18 cellular contexts compared by ENCODE assay signal in the genomic region with DNA sequence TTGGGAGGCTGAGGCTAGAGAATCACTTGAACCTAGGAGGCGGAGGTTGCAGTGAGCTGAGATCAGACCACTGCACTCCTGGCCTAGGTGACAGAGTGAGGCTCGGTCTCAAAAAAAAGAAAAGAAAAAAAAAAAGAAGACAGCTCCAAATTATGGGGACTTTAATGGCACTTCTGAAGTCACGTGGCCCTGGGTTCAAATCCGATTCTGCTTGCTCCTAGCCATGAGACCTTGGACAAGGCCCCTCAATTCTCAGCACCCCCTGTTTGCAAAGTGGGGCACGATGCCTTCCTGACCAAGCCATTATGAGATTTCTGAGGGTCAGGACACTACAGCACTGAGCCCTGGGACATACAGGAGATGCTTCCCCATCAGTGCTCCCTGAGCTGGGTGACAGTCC. TPM values are rescaled to one million over a fixed set of nuclear protein-coding genes. Genes with fewer than 3 reads are reported as not detected.
DNase-seq lines count a peak whose midpoint lies in the region; ATAC-seq and TF ChIP-seq lines count a peak whose summit lies in the region.
"Had no signal": no experiment of that assay in that cellular context is flagged by ENCODE, and none has a peak within 500 bp of the region (broad histone marks: within the 10 kb centered on the region; RNA-seq: fewer than 3 reads in every experiment).

No MANE protein-coding gene starts in this region.

- peak overlapping the region; percentile 58 for H3K4me3 Mint-ChIP-seq in CD8-positive, alpha-beta T cell
- H3K4me3 Mint-ChIP-seq in endodermal cell, result no peak overlapping the region
- H3K4me3 Mint-ChIP-seq in glutamatergic neuron (ENCODE audit: unreplicated experiment), result no peak overlapping the region
- H3K4me3 Mint-ChIP-seq: CD4-positive, CD25-positive, alpha-beta regulatory T cell had no signal

- no peak for TF ChIP-seq CTCF in CD8-positive, alpha-beta T cell (IDR thresholded peaks at IDR 0.05)
- TF ChIP-seq CTCF in RWPE1 (conservative IDR thresholded peaks at IDR 0.05; ENCODE audit: low read depth), result no peak
- no peak for TF ChIP-seq CTCF in endodermal cell (conservative IDR thresholded peaks at IDR 0.05)
- no peak for TF ChIP-seq CTCF in ovary (IDR thresholded peaks at IDR 0.05)
- no peak for TF ChIP-seq CTCF in glutamatergic neuron (IDR thresholded peaks at IDR 0.05; ENCODE audit: partially characterized antibody, unreplicated experiment)

- no peak for DNase-seq in CD8-positive, alpha-beta T cell
- DNase-seq in RWPE1 (ENCODE audit: low spot score) (no peak), endodermal cell (no peak), ovary (no peak), glutamatergic neuron (no peak), NCI-H2171 (lab: John Stamatoyannopoulos, UW) (no peak), SHP77 (lab: John Stamatoyannopoulos, UW) (no peak), NCI-H1436 (lab: John Stamatoyannopoulos, UW) (no peak)
- DNase-seq: activated T-cell treated with anti-CD3 and anti-CD28 coated beads, Interleukin-2, amount 50 U/mL, for 24 hours; body of pancreas; CD4-positive, CD25-positive, alpha-beta regulatory T cell; effector CD4-positive, alpha-beta T cell; foreskin keratinocyte; NCI-H1092; NCI-H2171 treated with DMSO at 0.1 percent for 48 hours; stimulated activated CD4-positive, alpha-beta T cell treated with anti-CD3 and anti-CD28 coated beads, Interleukin-2, amount 100 ng/mL, for 24 hours; stimulated activated CD8-positive, alpha-beta memory T cell treated with anti-CD3 and anti-CD28 coated beads, Interleukin-4, amount 100 ng/mL, for 48 hours had no signal

- intact Hi-C loops in CD8-positive, alpha-beta T cell (cut with DNase I, micrococcal nuclease), result no loop called here
- intact Hi-C loops in ovary (cut with DNase I), result no loop called here

- no peaks in the 10 kb centered on the region for H3K27me3 ChIP-seq in CD8-positive, alpha-beta T cell (ENCODE audit: insufficient read depth, low read length)
- H3K27me3 ChIP-seq in endodermal cell (ENCODE audit: control insufficient read depth, insufficient read depth, low read length, poor library complexity, severe bottlenecking) (no peaks in the 10 kb centered on the region), ovary (no peaks in the 10 kb centered on the region)
- H3K27me3 ChIP-seq: body of pancreas, foreskin keratinocyte had no signal

- H3K27ac ChIP-seq in CD8-positive, alpha-beta T cell (ENCODE audit: low read depth, low read length), result no peak overlapping the region
- H3K27ac ChIP-seq in RWPE1 (peak overlapping the region; percentile 71), endodermal cell (ENCODE audit: low read depth, low read length) (no peak overlapping the region), ovary (peak overlapping the region; percentile 83 to 93)
- H3K27ac ChIP-seq: foreskin keratinocyte, SK-N-MC had no signal

- POLR2A ChIA-PET in CD8-positive, alpha-beta T cell (lab: Charles Lee), result interaction anchor here (0.9 kb wide), 1 partner anchor 10 kb away, joined by 3 read pairs; no protein-coding TSS in a partner anchor
- POLR2A ChIA-PET in RWPE1 (lab: Yijun Ruan, JAX; ENCODE audit: low non-redundant PET), result interaction anchor here (0.6 kb wide), 1 partner anchor 408 kb away, joined by 3 read pairs; no protein-coding TSS in a partner anchor

- H3K27ac Mint-ChIP-seq in CD8-positive, alpha-beta T cell, result peak overlapping the region; percentile 60
- H3K27ac Mint-ChIP-seq in endodermal cell (peak overlapping the region; percentile 77), glutamatergic neuron (ENCODE audit: unreplicated experiment) (no peak overlapping the region)

- no peaks in the 10 kb centered on the region for H3K36me3 ChIP-seq in CD8-positive, alpha-beta T cell (ENCODE audit: insufficient read depth, low read length)
- H3K36me3 ChIP-seq in endodermal cell (ENCODE audit: control insufficient read depth, insufficient read depth, low read length), result no peaks in the 10 kb centered on the region
- H3K36me3 ChIP-seq in ovary, result no peaks in the 10 kb centered on the region

- peaks cover 2% of the 10 kb centered on the region for H3K36me3 Mint-ChIP-seq in CD8-positive, alpha-beta T cell
- H3K36me3 Mint-ChIP-seq in endodermal cell (ENCODE audit: low read depth), result no peaks in the 10 kb centered on the region
- H3K36me3 Mint-ChIP-seq in glutamatergic neuron (ENCODE audit: unreplicated experiment), result no peaks in the 10 kb centered on the region
- H3K36me3 Mint-ChIP-seq: CD4-positive, CD25-positive, alpha-beta regulatory T cell had no signal

- no peaks in the 10 kb centered on the region for H3K27me3 Mint-ChIP-seq in CD8-positive, alpha-beta T cell (ENCODE audit: low read depth)
- H3K27me3 Mint-ChIP-seq in endodermal cell (ENCODE audit: insufficient read depth) (no peaks in the 10 kb centered on the region), glutamatergic neuron (ENCODE audit: unreplicated experiment) (peaks cover 2% of the 10 kb centered on the region)
- H3K27me3 Mint-ChIP-seq: activated T-cell treated with anti-CD3 and anti-CD28 coated beads, Interleukin-2, amount 50 U/mL, for 24 hours had no signal

- no peak for ATAC-seq in CD8-positive, alpha-beta T cell
- ATAC-seq: body of pancreas, foreskin keratinocyte had no signal

- no peak overlapping the region for H3K9ac ChIP-seq in endodermal cell (ENCODE audit: extremely low read depth, low read length, poor library complexity, severe bottlenecking)

- no peak for TF ChIP-seq POLR2A in ovary (IDR thresholded peaks at IDR 0.05)

- no peak overlapping the region for H3K4me3 ChIP-seq in CD8-positive, alpha-beta T cell (ENCODE audit: low read depth, low read length)
- H3K4me3 ChIP-seq in endodermal cell (ENCODE audit: low read length) (no peak overlapping the region), ovary (no peak overlapping the region)
- H3K4me3 ChIP-seq: body of pancreas, SK-N-MC had no signal

- no peak for TF ChIP-seq EP300 in ovary (IDR thresholded peaks at IDR 0.05)

- WGBS in endodermal cell (ENCODE audit: insufficient coverage in 1 of 2, insufficient read length in 1 of 2), 2 experiments, result 92% methylated on average over 4 to 5 of the region's 5 CpGs
- WGBS in ovary, 3 donors, result 89 to 95% (median 91%) methylated on average over 5 of the region's 5 CpGs

- CTCF ChIA-PET in CD8-positive, alpha-beta T cell (lab: Charles Lee), result interaction anchor here (0.6 to 5.2 kb wide), 5 partner anchors 14 to 121 kb away, joined by 3 to 44 read pairs (median 3); partner anchors contain the start of genes CDK9 and TOR2A
- CTCF ChIA-PET in RWPE1 (lab: Yijun Ruan, JAX), result interaction anchor here (0.7 to 3.2 kb wide), 2 partner anchors 14 to 270 kb away, joined by 3 to 24 read pairs; no protein-coding TSS in a partner anchor

- H3K9me3 Mint-ChIP-seq in CD8-positive, alpha-beta T cell, result no peaks in the 10 kb centered on the region
- no peaks in the 10 kb centered on the region for H3K9me3 Mint-ChIP-seq in endodermal cell
- H3K9me3 Mint-ChIP-seq in glutamatergic neuron (ENCODE audit: unreplicated experiment), result peaks cover 3% of the 10 kb centered on the region
- H3K9me3 Mint-ChIP-seq: activated T-cell treated with anti-CD3 and anti-CD28 coated beads, Interleukin-2, amount 50 U/mL, for 24 hours had no signal

- no peaks in the 10 kb centered on the region for H3K9me3 ChIP-seq in CD8-positive, alpha-beta T cell (ENCODE audit: low read length)
- H3K9me3 ChIP-seq in endodermal cell (ENCODE audit: control insufficient read depth, low read length), result no peaks in the 10 kb centered on the region
- no peaks in the 10 kb centered on the region for H3K9me3 ChIP-seq in ovary
- H3K9me3 ChIP-seq: body of pancreas had no signal

- H3K4me1 Mint-ChIP-seq in CD8-positive, alpha-beta T cell (ENCODE audit: low read depth), result peaks cover 36% of the 10 kb centered on the region
- H3K4me1 Mint-ChIP-seq in endodermal cell (peaks cover 14% of the 10 kb centered on the region), glutamatergic neuron (ENCODE audit: low read depth, unreplicated experiment) (peaks cover 3% of the 10 kb centered on the region)

- H3K4me1 ChIP-seq in CD8-positive, alpha-beta T cell (ENCODE audit: insufficient read depth, low read length), result peaks cover 40% of the 10 kb centered on the region
- H3K4me1 ChIP-seq in endodermal cell (ENCODE audit: control insufficient read depth, insufficient read depth, low read length) (no peaks in the 10 kb centered on the region), ovary (ENCODE audit: insufficient read depth) (peaks cover 40% of the 10 kb centered on the region)
- H3K4me1 ChIP-seq: foreskin keratinocyte had no signal

RNA-seq across cellular contexts. Expression of gene ENG, which starts 1.1 kb away (rescaled TPM):
- 1 to 10 TPM; 2.6 to 3.0 TPM for total RNA-seq in CD8-positive, alpha-beta T cell
- 1 to 10 TPM; 2.2 to 2.4 TPM for total RNA-seq in endodermal cell
- 1.2 TPM for polyA plus RNA-seq in endodermal cell (2013, experiment 1 of 2)
- 0.95 TPM for polyA plus RNA-seq in endodermal cell (2013, experiment 2 of 2)
- 100 to 1,000 TPM in 5 of 7 donors, 10 to 100 TPM in 2; 59.7 to 298 (median 217) TPM for total RNA-seq in ovary
- polyA plus RNA-seq in ovary, result 100 to 1,000 TPM in 1 of 2 donors, 10 to 100 TPM in 1; 54.7 to 191 TPM
- not detected for total RNA-seq in glutamatergic neuron (ENCODE audit: unreplicated experiment)

RNA-seq across cellular contexts. Expression of gene AK1, which starts 22.0 kb away (rescaled TPM):
- total RNA-seq in CD8-positive, alpha-beta T cell, result 10 to 100 TPM; 34.8 to 35.2 TPM
- total RNA-seq in endodermal cell (10 to 100 TPM; 19.0 to 22.8 TPM), ovary (100 to 1,000 TPM in 6 of 7 donors, 10 to 100 TPM in 1; 30.9 to 174 (median 151) TPM), glutamatergic neuron (ENCODE audit: unreplicated experiment) (121 TPM)
- 58.2 TPM for polyA plus RNA-seq in endodermal cell (2013, experiment 1 of 2)
- 50.8 TPM for polyA plus RNA-seq in endodermal cell (2013, experiment 2 of 2)
- 10 to 100 TPM; 37.7 to 87.4 TPM for polyA plus RNA-seq in ovary

RNA-seq across cellular contexts. Expression of gene ST6GALNAC6, which starts 43.9 kb away (rescaled TPM):
- 10 to 100 TPM; 49.8 to 56.1 TPM for total RNA-seq in CD8-positive, alpha-beta T cell
- total RNA-seq in endodermal cell, result 10 to 100 TPM; 42.3 to 44.2 TPM
- polyA plus RNA-seq in endodermal cell (2013, experiment 1 of 2), result 25.4 TPM
- polyA plus RNA-seq in endodermal cell (2013, experiment 2 of 2), result 26.0 TPM
- 100 to 1,000 TPM in 5 of 7 donors, 10 to 100 TPM in 2; 58.5 to 141 (median 111) TPM for total RNA-seq in ovary
- polyA plus RNA-seq in ovary, result 100 to 1,000 TPM in 1 of 2 donors, 10 to 100 TPM in 1; 52.5 to 145 TPM
- 26.1 TPM for total RNA-seq in glutamatergic neuron (ENCODE audit: unreplicated experiment)

RNA-seq across cellular contexts. Expression of gene FPGS, which starts 52.8 kb away (rescaled TPM):
- 10 to 100 TPM; 91.9 to 95.3 TPM for total RNA-seq in CD8-positive, alpha-beta T cell
- total RNA-seq in endodermal cell, result 10 to 100 TPM; 75.2 to 76.4 TPM
- polyA plus RNA-seq in endodermal cell (2013, experiment 1 of 2), result 46.4 TPM
- 42.8 TPM for polyA plus RNA-seq in endodermal cell (2013, experiment 2 of 2)
- total RNA-seq in ovary, result 100 to 1,000 TPM; 111 to 209 (median 158) TPM
- polyA plus RNA-seq in ovary, result 100 to 1,000 TPM in 1 of 2 donors, 10 to 100 TPM in 1; 18.9 to 108 TPM
- 44.2 TPM for total RNA-seq in glutamatergic neuron (ENCODE audit: unreplicated experiment)

Comparison
In these comparisons a context has a peak if more than half of its experiments do, and no peak if none do; other contexts are left out.
1. H3K27ac ChIP-seq: peak in RWPE1 (single experiment) and ovary (2 of 2); none in CD8-positive, alpha-beta T cell (single experiment) and endodermal cell (single experiment).
2. RNA of gene ENG, which starts 1.1 kb away (total RNA-seq): 59.7 to 298 TPM in ovary; 2.6 to 3.0 TPM in CD8-positive, alpha-beta T cell, 2.2 to 2.4 TPM in endodermal cell and not detected in glutamatergic neuron (single experiment); every median in the first group is over 10 times any median in the second.